ENCODE assay signal across 9 cellular contexts in the genomic region with DNA sequence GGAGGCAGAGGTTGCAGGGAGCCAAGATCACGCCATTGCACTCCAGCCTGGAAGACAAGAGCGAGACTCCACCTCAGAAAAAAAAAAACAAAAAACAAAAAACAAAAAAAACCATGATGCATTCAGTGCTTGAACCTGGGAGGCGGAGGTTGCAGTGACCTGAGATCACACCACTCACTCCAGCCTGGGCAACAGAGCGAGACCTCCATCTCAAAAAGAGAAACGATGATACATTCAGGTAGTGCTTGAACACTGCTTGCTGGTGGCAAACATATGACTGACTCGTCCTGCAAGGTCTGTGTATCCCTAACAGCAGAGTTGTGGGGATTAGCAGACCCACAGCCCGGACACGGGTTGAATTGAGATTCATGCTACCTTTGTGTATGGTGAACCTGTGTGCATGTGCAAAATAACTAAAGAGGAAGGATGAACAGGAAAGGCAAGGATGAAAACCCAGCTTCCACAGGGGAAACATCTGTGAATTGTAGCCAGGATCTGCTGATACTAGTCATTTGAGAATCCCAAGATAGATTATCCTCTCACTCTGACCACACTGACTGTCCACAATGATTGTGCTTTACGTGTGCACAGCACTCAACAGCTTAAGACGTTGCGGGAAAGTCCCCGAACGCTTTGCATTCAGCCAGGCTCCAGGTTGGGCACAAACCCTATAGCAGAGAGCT. TPM values are rescaled to one million over a fixed set of nuclear protein-coding genes. Genes with fewer than 3 reads are reported as not detected.
DNase-seq lines count a peak whose midpoint lies in the region; ATAC-seq and TF ChIP-seq lines count a peak whose summit lies in the region.
"Had no signal": no experiment of that assay in that cellular context is flagged by ENCODE, and none has a peak within 500 bp of the region (broad histone marks: within the 10 kb centered on the region; RNA-seq: fewer than 3 reads in every experiment).

No MANE protein-coding gene starts in this region.

- intact Hi-C loops in activated CD4-positive, alpha-beta T cell treated with anti-CD3 and anti-CD28 coated beads for 36 hours (cut with DNase I, micrococcal nuclease), result no loop called here
- intact Hi-C loops in mammary epithelial cell (cut with micrococcal nuclease), result no loop called here

- no peaks in the 10 kb centered on the region for H3K27me3 ChIP-seq in mammary epithelial cell (ENCODE audit: insufficient read depth, low read length)

- no peaks in the 10 kb centered on the region for H3K79me2 ChIP-seq in mammary epithelial cell (ENCODE audit: insufficient read depth, low read length)

- H3K4me2 ChIP-seq in mammary epithelial cell (ENCODE audit: insufficient read depth, low read depth, low read length), result no peak overlapping the region

- dilution Hi-C loops in mammary epithelial cell (cut with HindIII; ENCODE audit: low sequenced_read_pairs), result no loop called here

- no peak overlapping the region for H3K9ac ChIP-seq in mammary epithelial cell (ENCODE audit: insufficient read depth, low read length)

- no TSS peak for BruUV-seq in mammary epithelial cell (replicated peaks; lab: Mats Ljungman, UMichigan)

- H3K27ac Mint-ChIP-seq in activated CD4-positive, alpha-beta T cell treated with anti-CD3 and anti-CD28 coated beads for 36 hours, result no peak overlapping the region
- peak overlapping the region; percentile 78 for H3K27ac Mint-ChIP-seq in stimulated activated memory B cell treated with anti-CD40 and anti-IgM and Interleukin-4, amounts not matched to agents 10 μg/mL and 1 μg/mL and 100 μg/mL, for 72 hours

- H3K27me3 Mint-ChIP-seq in activated CD4-positive, alpha-beta T cell treated with anti-CD3 and anti-CD28 coated beads for 36 hours, result no peaks in the 10 kb centered on the region
- H3K27me3 Mint-ChIP-seq in stimulated activated memory B cell treated with anti-CD40 and anti-IgM and Interleukin-4, amounts not matched to agents 10 μg/mL and 1 μg/mL and 100 μg/mL, for 72 hours, result peaks cover 12% of the 10 kb centered on the region

- peaks cover 3% of the 10 kb centered on the region for H3K4me1 Mint-ChIP-seq in activated CD4-positive, alpha-beta T cell treated with anti-CD3 and anti-CD28 coated beads for 36 hours
- peaks cover 59% of the 10 kb centered on the region for H3K4me1 Mint-ChIP-seq in stimulated activated memory B cell treated with anti-CD40 and anti-IgM and Interleukin-4, amounts not matched to agents 10 μg/mL and 1 μg/mL and 100 μg/mL, for 72 hours

- no peaks in the 10 kb centered on the region for H3K9me3 Mint-ChIP-seq in activated CD4-positive, alpha-beta T cell treated with anti-CD3 and anti-CD28 coated beads for 36 hours (ENCODE audit: low read depth)
- no peaks in the 10 kb centered on the region for H3K9me3 Mint-ChIP-seq in stimulated activated memory B cell treated with anti-CD40 and anti-IgM and Interleukin-4, amounts not matched to agents 10 μg/mL and 1 μg/mL and 100 μg/mL, for 72 hours

- 87% methylated on average over 13 of the region's 13 CpGs for WGBS in mammary epithelial cell (ENCODE audit: low coverage, missing lambda C conversion rate)

- CTCF ChIA-PET in activated CD4-positive, alpha-beta T cell treated with anti-CD3 and anti-CD28 coated beads for 36 hours (lab: Charles Lee), result interaction anchor here (2.6 kb wide), 2 partner anchors 10 to 11 kb away, joined by 6 to 9 read pairs; no protein-coding TSS in a partner anchor
- CTCF ChIA-PET in mammary epithelial cell (lab: Charles Lee; ENCODE audit: low non-redundant PET), result no interaction called here

- in situ Hi-C loops in mammary epithelial cell (cut with MboI; ENCODE audit: low sequenced_read_pairs in 2 of 2), result no loop called here

- H3K9me3 ChIP-seq in mammary epithelial cell (replicated peaks; ENCODE audit: insufficient read depth, low read length), result no peaks in the 10 kb centered on the region

- peak; percentile 51 for ATAC-seq in activated CD4-positive, alpha-beta T cell treated with anti-CD3 and anti-CD28 coated beads for 36 hours
- ATAC-seq in HG03060 (IDR thresholded peaks at IDR 0.05; ENCODE audit: low read depth, unreplicated experiment), result peak; percentile 33
- ATAC-seq in stimulated activated memory B cell treated with anti-CD40 and anti-IgM and Interleukin-4, amounts not matched to agents 10 μg/mL and 1 μg/mL and 100 μg/mL, for 72 hours, result peak; percentile 85

- no peak overlapping the region for H3K4me3 ChIP-seq in mammary epithelial cell (replicated peaks in 1 of 3; ENCODE audit: insufficient read depth in 1 of 3, low read depth in 2 of 3, low read length in 3 of 3)

- H3K4me3 Mint-ChIP-seq in activated CD4-positive, alpha-beta T cell treated with anti-CD3 and anti-CD28 coated beads for 36 hours, result no peak overlapping the region
- no peak overlapping the region for H3K4me3 Mint-ChIP-seq in stimulated activated memory B cell treated with anti-CD40 and anti-IgM and Interleukin-4, amounts not matched to agents 10 μg/mL and 1 μg/mL and 100 μg/mL, for 72 hours

- no peaks in the 10 kb centered on the region for H3K36me3 Mint-ChIP-seq in activated CD4-positive, alpha-beta T cell treated with anti-CD3 and anti-CD28 coated beads for 36 hours (ENCODE audit: low read depth)
- H3K36me3 Mint-ChIP-seq in stimulated activated memory B cell treated with anti-CD40 and anti-IgM and Interleukin-4, amounts not matched to agents 10 μg/mL and 1 μg/mL and 100 μg/mL, for 72 hours, result no peaks in the 10 kb centered on the region

- POLR2A ChIA-PET in activated CD4-positive, alpha-beta T cell treated with anti-CD3 and anti-CD28 coated beads for 36 hours (lab: Charles Lee), result no interaction called here

- H3K27ac ChIP-seq in mammary epithelial cell (ENCODE audit: insufficient read depth, low read depth, low read length), result peak overlapping the region; percentile 68

- no peaks in the 10 kb centered on the region for H3K36me3 ChIP-seq in mammary epithelial cell (ENCODE audit: insufficient read depth, low read length)

- H4K20me1 ChIP-seq in mammary epithelial cell (ENCODE audit: insufficient read depth, low read length), result no peaks in the 10 kb centered on the region

- no peak overlapping the region for H2AFZ ChIP-seq in mammary epithelial cell (ENCODE audit: low read depth, low read length)

- TF ChIP-seq CTCF in mammary epithelial cell (conservative IDR thresholded peaks at IDR 0.05 in 1 of 2, IDR thresholded peaks at IDR 0.05 in 1 of 2; ENCODE audit: extremely low read depth in 1 of 2, insufficient read depth in 1 of 2, low read depth in 1 of 2, low read length in 2 of 2), result no peak

- DNase-seq in activated CD4-positive, alpha-beta T cell treated with anti-CD3 and anti-CD28 coated beads for 36 hours, result no peak
- no peak for DNase-seq in activated CD4-positive, alpha-beta T cell treated with anti-CD3 and anti-CD28 coated beads for 48 hours
- DNase-seq in mammary epithelial cell (no peak), activated T-cell treated with anti-CD3 and anti-CD28 coated beads for 4 hours (no peak), NOMO-1 treated with dmso at 0.1 percent for 144 hours (lab: John Stamatoyannopoulos, UW; ENCODE audit: unreplicated experiment) (no peak)
- DNase-seq in activated CD4-positive, alpha-beta T cell treated with anti-CD3 and anti-CD28 coated beads, Interleukin-2, amount 50 U/mL, for 4 hours, result no peak
- DNase-seq: DND-41 had no signal

- H3K4me1 ChIP-seq in mammary epithelial cell (ENCODE audit: insufficient read depth, low read length), result peaks cover 57% of the 10 kb centered on the region

RNA-seq across cellular contexts. Expression of gene MRPS23, which starts 52.4 kb away (rescaled TPM):
- total RNA-seq in activated CD4-positive, alpha-beta T cell treated with anti-CD3 and anti-CD28 coated beads for 36 hours, result 10 to 100 TPM; 42.6 to 69.7 TPM
- 10 to 100 TPM; 17.7 to 48.4 TPM for total RNA-seq in mammary epithelial cell
- polyA plus RNA-seq in mammary epithelial cell, result 63.7 TPM
- 9.9 TPM for polyA minus RNA-seq in mammary epithelial cell

RNA-seq across cellular contexts. Expression of gene CUEDC1, which starts 53.0 kb away (rescaled TPM):
- total RNA-seq in activated CD4-positive, alpha-beta T cell treated with anti-CD3 and anti-CD28 coated beads for 36 hours, result under 1 TPM in 1 of 2 experiments, not detected in 1; 0.14 TPM
- total RNA-seq in mammary epithelial cell, result 10 to 100 TPM in 1 of 2 donors, 1 to 10 TPM in 1; 1.8 to 14.4 TPM
- polyA plus RNA-seq in mammary epithelial cell, result 9.2 TPM
- 22.4 TPM for polyA minus RNA-seq in mammary epithelial cell

Comparison
In these comparisons a context has a peak if more than half of its experiments do, and no peak if none do; other contexts are left out.
1. ATAC-seq: peak in every context shown above with its lines; median percentile 85 in stimulated activated memory B cell treated with anti-CD40 and anti-IgM and Interleukin-4, amounts not matched to agents 10 μg/mL and 1 μg/mL and 100 μg/mL, for 72 hours; 51 in activated CD4-positive, alpha-beta T cell treated with anti-CD3 and anti-CD28 coated beads for 36 hours; 33 in HG03060.